1 cellular context compared by ENCODE assay signal in the genomic region with DNA sequence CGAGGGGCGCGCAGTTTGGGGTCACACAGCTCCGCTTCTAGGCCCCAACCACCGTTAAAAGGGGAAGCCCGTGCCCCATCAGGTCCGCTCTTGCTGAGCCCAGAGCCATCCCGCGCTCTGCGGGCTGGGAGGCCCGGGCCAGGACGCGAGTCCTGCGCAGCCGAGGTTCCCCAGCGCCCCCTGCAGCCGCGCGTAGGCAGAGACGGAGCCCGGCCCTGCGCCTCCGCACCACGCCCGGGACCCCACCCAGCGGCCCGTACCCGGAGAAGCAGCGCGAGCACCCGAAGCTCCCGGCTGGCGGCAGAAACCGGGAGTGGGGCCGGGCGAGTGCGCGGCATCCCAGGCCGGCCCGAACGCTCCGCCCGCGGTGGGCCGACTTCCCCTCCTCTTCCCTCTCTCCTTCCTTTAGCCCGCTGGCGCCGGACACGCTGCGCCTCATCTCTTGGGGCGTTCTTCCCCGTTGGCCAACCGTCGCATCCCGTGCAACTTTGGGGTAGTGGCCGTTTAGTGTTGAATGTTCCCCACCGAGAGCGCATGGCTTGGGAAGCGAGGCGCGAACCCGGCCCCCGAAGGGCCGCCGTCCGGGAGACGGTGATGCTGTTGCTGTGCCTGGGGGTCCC.
TF ChIP-seq lines count a peak whose summit lies in the region.

TSS of gene ITGA4 (plus strand) at position 266 of the 620 bp plus-strand sequence. CDS start at position 535, 269 bp downstream.

TF ChIP-seq in WTC11, 78 proteins besides CTCF, POLR2A, EP300 and RAD21 (continued from another document):
- TF ChIP-seq ZSCAN18 (CRISPR knock-in tag; IDR thresholded peaks at IDR 0.05), result no peak
- no peak for TF ChIP-seq ZNF263 (CRISPR knock-in tag; IDR thresholded peaks at IDR 0.05; ENCODE audit: low read depth)
- no peak for TF ChIP-seq ZNF317 (CRISPR knock-in tag; IDR thresholded peaks at IDR 0.05; ENCODE audit: borderline replicate concordance, low read depth)
